ENCODE assay signal across 21 cellular contexts in the genomic region with DNA sequence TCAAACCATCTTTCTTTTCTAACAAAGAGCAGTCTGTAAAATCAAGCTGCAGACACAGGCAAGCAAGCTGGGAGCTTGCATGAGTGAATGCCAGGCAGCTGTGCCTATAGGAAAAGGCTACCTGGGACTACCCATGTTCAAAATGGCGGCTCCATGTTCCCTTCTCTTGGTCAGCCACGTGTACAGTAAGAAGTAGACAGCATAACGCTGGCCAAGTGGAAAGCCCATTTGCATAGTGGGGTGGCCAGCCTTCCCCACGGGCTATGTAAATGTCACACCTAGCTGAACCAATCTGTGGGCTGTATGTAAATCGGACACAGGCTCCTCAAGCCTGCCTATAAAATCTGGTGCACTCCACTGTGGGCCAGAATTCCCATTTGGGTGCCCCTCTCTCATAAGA.
A peak's percentile ranks its signal among the peaks of the same experiment; 100 is the strongest.
DNase-seq lines count a peak whose midpoint lies in the region; TF ChIP-seq lines count a peak whose summit lies in the region.
"Had no signal": no experiment of that assay in that cellular context is flagged by ENCODE, and none has a peak within 500 bp of the region (broad histone marks: within the 10 kb centered on the region; RNA-seq: fewer than 3 reads in every experiment).

No MANE protein-coding gene starts in this region.

- H3K4me3 ChIP-seq in NB4 (ENCODE audit: low read depth, low read length) (no peak overlapping the region), trophoblast cell (ENCODE audit: low read depth, low read length) (no peak overlapping the region)
- H3K4me3 ChIP-seq: GM23248 had no signal

- H3K23ac ChIP-seq in trophoblast cell (ENCODE audit: low read length) = no peak overlapping the region

- WGBS in trophoblast cell (ENCODE audit: extremely low coverage, insufficient coverage, insufficient read length) = no CpG with 5 or more reads among the region's 5 CpGs

- H3K4me1 ChIP-seq in trophoblast cell (ENCODE audit: control insufficient read depth in 1 of 2, insufficient read depth in 2 of 2, low read length in 2 of 2) = no peaks in the 10 kb centered on the region

- H3K27me3 Mint-ChIP-seq in progenitor cell of endocrine pancreas = no peaks in the 10 kb centered on the region
- no peaks in the 10 kb centered on the region for H3K27me3 Mint-ChIP-seq in activated naive CD4-positive, alpha-beta T cell treated with anti-CD3 and anti-CD28 coated beads, Interleukin-2, amount 10 ng/mL, durations not matched to agents 7 days and 5 days
- H3K27me3 Mint-ChIP-seq: activated CD4-positive, alpha-beta T cell treated with anti-CD3 and anti-CD28 coated beads, Interleukin-2, amount 10 ng/mL, durations not matched to agents 7 days and 5 days had no signal

- H3K27me3 ChIP-seq in trophoblast cell (ENCODE audit: insufficient read depth, low read length) = no peaks in the 10 kb centered on the region

- TF ChIP-seq CTCF in NB4 (IDR thresholded peaks at IDR 0.05; ENCODE audit: low read depth, low read length) (no peak), progenitor cell of endocrine pancreas (IDR thresholded peaks at IDR 0.05; ENCODE audit: unreplicated experiment) (no peak)

- H3K4ac ChIP-seq in trophoblast cell (ENCODE audit: low read depth, low read length) = no peak overlapping the region

- no peak overlapping the region for H3K27ac Mint-ChIP-seq in progenitor cell of endocrine pancreas
- H3K27ac Mint-ChIP-seq in activated naive CD4-positive, alpha-beta T cell treated with anti-CD3 and anti-CD28 coated beads, Interleukin-2, amount 10 ng/mL, durations not matched to agents 7 days and 5 days = no peak overlapping the region
- H3K27ac Mint-ChIP-seq: activated CD4-positive, alpha-beta T cell treated with anti-CD3 and anti-CD28 coated beads, Interleukin-2, amount 10 ng/mL, durations not matched to agents 7 days and 5 days; endodermal cell had no signal

- no peaks in the 10 kb centered on the region for H3K9me3 ChIP-seq in trophoblast cell (ENCODE audit: insufficient read depth, low read depth, low read length)

- H3K4me3 Mint-ChIP-seq in progenitor cell of endocrine pancreas (ENCODE audit: low read depth) = no peak overlapping the region
- H3K4me3 Mint-ChIP-seq in activated naive CD4-positive, alpha-beta T cell treated with anti-CD3 and anti-CD28 coated beads, Interleukin-2, amount 10 ng/mL, durations not matched to agents 7 days and 5 days = no peak overlapping the region
- H3K4me3 Mint-ChIP-seq: activated CD4-positive, alpha-beta T cell treated with anti-CD3 and anti-CD28 coated beads, Interleukin-2, amount 10 ng/mL, durations not matched to agents 7 days and 5 days; CD14-positive monocyte; endodermal cell had no signal

- H4K91ac ChIP-seq in trophoblast cell (ENCODE audit: low read depth, low read length) = no peak overlapping the region

- no peak overlapping the region for H2BK120ac ChIP-seq in trophoblast cell (ENCODE audit: insufficient read depth, low read length, poor library complexity)

- peak; percentile 11 for DNase-seq in NCI-H2171 treated with DMSO at 0.1 percent for 48 hours (lab: John Stamatoyannopoulos, UW)
- no peak for DNase-seq in NCI-H2171 (lab: John Stamatoyannopoulos, UW)
- DNase-seq in NB4 (ENCODE audit: low read depth) = peak; percentile 11
- DNase-seq in RPMI8226 = peak; percentile 5
- no peak for DNase-seq in trophoblast cell
- no peak for DNase-seq in T1000 (lab: John Stamatoyannopoulos, UW)
- DNase-seq in progenitor cell of endocrine pancreas (ENCODE audit: low spot score, unreplicated experiment) = no peak
- no peak for DNase-seq in activated naive CD4-positive, alpha-beta T cell treated with anti-CD3 and anti-CD28 coated beads, Interleukin-2, amount 10 ng/mL, durations not matched to agents 7 days and 5 days
- DNase-seq: activated CD4-positive, alpha-beta T cell treated with anti-CD3 and anti-CD28 coated beads, Interleukin-2, amount 10 ng/mL, durations not matched to agents 7 days and 5 days; activated CD8-positive, alpha-beta memory T cell treated with anti-CD3 and anti-CD28 coated beads, Interleukin-2, amount 50 U/mL, for 48 hours; activated effector memory CD4-positive, alpha-beta T cell treated with anti-CD3 and anti-CD28 coated beads, Interleukin-2, amount 50 U/mL, for 16 hours; DMS79 treated with DMSO at 0.1 percent for 48 hours; endodermal cell; GM23248; NCI-H1417 treated with DMSO at 0.1 percent for 48 hours; NCI-H226; occipital lobe; Right ventricle myocardium superior; stimulated activated CD4-positive, alpha-beta T cell treated with anti-CD3 and anti-CD28 coated beads, Interleukin-12 subunit alpha, Interleukin-12 subunit beta, amount 100 ng/mL, for 4 hours; T-helper 1 cell had no signal

- no peak overlapping the region for H3K9ac ChIP-seq in trophoblast cell (ENCODE audit: low read length)
- H3K9ac ChIP-seq: GM23248 had no signal

- no peak overlapping the region for H2AK5ac ChIP-seq in trophoblast cell (ENCODE audit: low read length)

- H3K27ac ChIP-seq in trophoblast cell (ENCODE audit: low read depth, low read length) = no peak overlapping the region
- H3K27ac ChIP-seq: GM23248 had no signal

- H3K4me1 Mint-ChIP-seq in progenitor cell of endocrine pancreas (ENCODE audit: low read depth) = peaks cover 5% of the 10 kb centered on the region
- H3K4me1 Mint-ChIP-seq in activated naive CD4-positive, alpha-beta T cell treated with anti-CD3 and anti-CD28 coated beads, Interleukin-2, amount 10 ng/mL, durations not matched to agents 7 days and 5 days = no peaks in the 10 kb centered on the region
- H3K4me1 Mint-ChIP-seq: activated CD4-positive, alpha-beta T cell treated with anti-CD3 and anti-CD28 coated beads, Interleukin-2, amount 10 ng/mL, durations not matched to agents 7 days and 5 days; CD14-positive monocyte had no signal

- CTCF ChIA-PET in activated naive CD4-positive, alpha-beta T cell treated with anti-CD3 and anti-CD28 coated beads, Interleukin-2, amount 10 ng/mL, durations not matched to agents 7 days and 5 days (lab: Charles Lee) = no interaction called here

- H3K9me3 Mint-ChIP-seq in progenitor cell of endocrine pancreas (ENCODE audit: low read depth) = no peaks in the 10 kb centered on the region
- H3K9me3 Mint-ChIP-seq in activated naive CD4-positive, alpha-beta T cell treated with anti-CD3 and anti-CD28 coated beads, Interleukin-2, amount 10 ng/mL, durations not matched to agents 7 days and 5 days = no peaks in the 10 kb centered on the region
- H3K9me3 Mint-ChIP-seq: activated CD4-positive, alpha-beta T cell treated with anti-CD3 and anti-CD28 coated beads, Interleukin-2, amount 10 ng/mL, durations not matched to agents 7 days and 5 days had no signal

- no peak overlapping the region for H3K4me2 ChIP-seq in trophoblast cell (ENCODE audit: low read length)

- H3K18ac ChIP-seq in trophoblast cell (ENCODE audit: low read length) = no peak overlapping the region

- H3K14ac ChIP-seq in trophoblast cell (ENCODE audit: low read length) = peak overlapping the region; percentile 51

- peak overlapping the region; percentile 54 for H2AFZ ChIP-seq in trophoblast cell (ENCODE audit: insufficient read depth, low read length, poor library complexity)
- H2AFZ ChIP-seq: GM23248 had no signal

- H3K79me1 ChIP-seq in trophoblast cell (ENCODE audit: low read length) = no peaks in the 10 kb centered on the region

- no peaks in the 10 kb centered on the region for H3K36me3 ChIP-seq in trophoblast cell (ENCODE audit: control insufficient read depth in 1 of 2, insufficient read depth in 2 of 2, low read length in 2 of 2)

- H3K79me2 ChIP-seq in trophoblast cell (ENCODE audit: control insufficient read depth, insufficient read depth, low read length, poor library complexity) = no peaks in the 10 kb centered on the region

- no peak overlapping the region for H4K8ac ChIP-seq in trophoblast cell (ENCODE audit: low read depth, low read length)

- no peak overlapping the region for H4K12ac ChIP-seq in trophoblast cell (ENCODE audit: low read depth, low read length)

- peak overlapping the region; percentile 84 for H2BK12ac ChIP-seq in trophoblast cell (ENCODE audit: low read length)

- TF ChIP-seq POLR2A in NB4 (IDR thresholded peaks at IDR 0.05; ENCODE audit: extremely low read depth, insufficient read length) = no peak

- H3K36me3 Mint-ChIP-seq in progenitor cell of endocrine pancreas (ENCODE audit: insufficient read depth) = no peaks in the 10 kb centered on the region
- no peaks in the 10 kb centered on the region for H3K36me3 Mint-ChIP-seq in activated naive CD4-positive, alpha-beta T cell treated with anti-CD3 and anti-CD28 coated beads, Interleukin-2, amount 10 ng/mL, durations not matched to agents 7 days and 5 days
- H3K36me3 Mint-ChIP-seq: CD14-positive monocyte had no signal

- H2BK5ac ChIP-seq in trophoblast cell (ENCODE audit: low read depth, low read length, poor library complexity) = no peak overlapping the region

Comparison
In these comparisons a context has a peak if more than half of its experiments do, and no peak if none do; other contexts are left out.
1. DNase-seq: peak in NCI-H2171 treated with DMSO at 0.1 percent for 48 hours (single experiment), NB4 (single experiment) and RPMI8226 (single experiment); none in NCI-H2171 (single experiment), trophoblast cell (0 of 2), T1000 (single experiment), progenitor cell of endocrine pancreas (single experiment) and activated naive CD4-positive, alpha-beta T cell treated with anti-CD3 and anti-CD28 coated beads, Interleukin-2, amount 10 ng/mL, durations not matched to agents 7 days and 5 days (single experiment).